In genomic region chr1:67162954-67163353, GRCh38 we compare ENCODE assay signal across 11 cellular contexts. TPM values are rescaled to one million over a fixed set of nuclear protein-coding genes. Genes with fewer than 3 reads are reported as not detected.
DNase-seq lines count a peak whose midpoint lies in the region; TF ChIP-seq lines count a peak whose summit lies in the region.
"Had no signal": no experiment of that assay in that cellular context is flagged by ENCODE, and none has a peak within 500 bp of the region (broad histone marks: within the 10 kb centered on the region; RNA-seq: fewer than 3 reads in every experiment).

No MANE protein-coding gene starts in this region.

- no peaks in the 10 kb centered on the region for H3K4me1 ChIP-seq in HEK293 (ENCODE audit: control insufficient read depth, insufficient read depth, low read length)
- H3K4me1 ChIP-seq: right atrium auricular region had no signal

- POLR2A ChIA-PET in HEK293 (lab: Yijun Ruan, JAX), result no interaction called here

- H3K36me3 ChIP-seq in HEK293 (ENCODE audit: control insufficient read depth in 2 of 2, insufficient read depth in 1 of 2, low read length in 2 of 2), result no peaks in the 10 kb centered on the region
- H3K36me3 ChIP-seq: right atrium auricular region had no signal

- TF ChIP-seq CTCF in GM13977 (IDR thresholded peaks at IDR 0.05; ENCODE audit: extremely low read depth, insufficient read depth, missing control alignments) (no peak), HEK293 (tag by site-specific recombination; IDR thresholded peaks at IDR 0.05) (no peak), fibroblast of pulmonary artery (IDR thresholded peaks at IDR 0.05; ENCODE audit: low read length, missing control alignments) (no peak)

- no peaks in the 10 kb centered on the region for H3K9me3 ChIP-seq in HEK293 (ENCODE audit: control insufficient read depth, insufficient read depth, low read depth, low read length)
- H3K9me3 ChIP-seq: right atrium auricular region had no signal

- CTCF ChIA-PET in HEK293 (lab: Yijun Ruan, JAX), result interaction anchor here (2.3 to 3.8 kb wide), 2 partner anchors 14 to 50 kb away, joined by 11 to 20 read pairs; no protein-coding TSS in a partner anchor

- DNase-seq in GM13977 (ENCODE audit: low spot score) (peak; percentile 15), RPMI7951 (ENCODE audit: low read depth) (peak; percentile 75), fibroblast of pulmonary artery (ENCODE audit: low read depth) (peak; percentile 17), NCI-H446 (lab: John Stamatoyannopoulos, UW) (no peak), DMS79 (lab: John Stamatoyannopoulos, UW) (no peak), dedifferentiated amniotic fluid mesenchymal stem cell (ENCODE audit: extremely low spot score) (no peak)
- no peak for DNase-seq in effector CD4-positive, alpha-beta T cell

- H3K4me3 ChIP-seq in HEK293 (ENCODE audit: low read depth, low read length) (no peak overlapping the region), fibroblast of pulmonary artery (replicated peaks; ENCODE audit: low read depth, low read length) (no peak overlapping the region)
- H3K4me3 ChIP-seq: right atrium auricular region had no signal

- in situ Hi-C loops in GM13977 (cut with MboI; ENCODE audit: low pct_unique_long_range_greater_than_20kb, low sequenced_read_pairs, unreplicated experiment), result no loop called here

- no peak overlapping the region for H3K27ac ChIP-seq in HEK293 (ENCODE audit: extremely low read depth, low read depth, low read length)
- H3K27ac ChIP-seq: right atrium auricular region had no signal

TF ChIP-seq in HEK293, 187 proteins besides CTCF, POLR2A, EP300 and RAD21:
- TF ChIP-seq FEZF1 (tag by site-specific recombination; IDR thresholded peaks at IDR 0.05) (peak; percentile 32; the same call in 1 of the 2 replicates), GLIS1 (tag by site-specific recombination; IDR thresholded peaks at IDR 0.05) (peak; percentile 43), GLI4 (tag by site-specific recombination; IDR thresholded peaks at IDR 0.05) (no peak)

RNA-seq across cellular contexts. Expression of gene IL23R, which starts 3.3 kb away (rescaled TPM):
- total RNA-seq in RPMI7951 (2014; rRNA removed; shearing (Covaris generic)), result not detected in 2 replicates
- total RNA-seq: epithelial cell of proximal tubule, right atrium auricular region had no signal

RNA-seq across cellular contexts. Expression of gene C1orf141, which starts 28.2 kb away (rescaled TPM):
- total RNA-seq in RPMI7951 (2014; rRNA removed; shearing (Covaris generic)), result not detected in 2 replicates
- total RNA-seq: epithelial cell of proximal tubule, right atrium auricular region, SK-MEL-5 had no signal

Comparison
In these comparisons a context has a peak if more than half of its experiments do, and no peak if none do; other contexts are left out.
1. DNase-seq: peak in GM13977 (single experiment), RPMI7951 (single experiment) and fibroblast of pulmonary artery (single experiment); none in NCI-H446 (0 of 2), DMS79 (single experiment), dedifferentiated amniotic fluid mesenchymal stem cell (single experiment) and effector CD4-positive, alpha-beta T cell (single experiment).